ENCODE assay signal across 8 cellular contexts in the genomic region with DNA sequence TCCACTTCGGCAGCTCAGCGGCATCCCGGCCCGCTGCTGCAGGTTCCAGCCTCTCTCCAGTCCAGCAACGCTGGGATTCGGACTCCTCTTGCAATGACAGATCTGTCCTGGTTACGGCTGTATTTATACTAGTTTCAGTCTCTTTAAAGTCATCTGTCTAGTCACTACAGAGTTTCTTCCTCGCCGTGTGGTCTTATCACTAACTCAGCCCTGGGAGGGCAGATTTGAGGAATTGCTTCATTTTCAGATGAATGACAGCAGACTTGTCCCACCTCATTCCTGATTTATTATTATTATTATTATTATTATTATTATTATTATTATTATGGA. TPM values are rescaled to one million over a fixed set of nuclear protein-coding genes. Genes with fewer than 3 reads are reported as not detected.
DNase-seq lines count a peak whose midpoint lies in the region; ATAC-seq and TF ChIP-seq lines count a peak whose summit lies in the region.

No MANE protein-coding gene starts in this region.

- no peaks in the 10 kb centered on the region for H3K36me3 Mint-ChIP-seq in nephron (ENCODE audit: low read depth)

- no peak overlapping the region for H4K5ac ChIP-seq in IMR-90 (ENCODE audit: low read depth, low read length)

- no peak overlapping the region for H3K18ac ChIP-seq in IMR-90 (ENCODE audit: low read depth, low read length)

- TF ChIP-seq RAD21 in IMR-90 (IDR thresholded peaks at IDR 0.05; ENCODE audit: low read length), result no peak

- BruUV-seq in IMR-90 (replicated peaks; lab: Mats Ljungman, UMichigan), result no TSS peak

- H4K8ac ChIP-seq in IMR-90 (ENCODE audit: low read depth in 2 of 2, low read length in 2 of 2), result no peak overlapping the region

- in situ Hi-C loops in IMR-90 (cut with MboI; ENCODE audit: low sequenced_read_pairs), result loop anchor here (25.0 kb wide), 1 partner anchor 375 kb away; no protein-coding TSS in a partner anchor

- H3K4me1 ChIP-seq in BLaER1 treated with 17β-estradiol and CSF1 and Interleukin-3, amounts not matched to agents 10 nM and 100 nM, result peaks cover 18 to 28% (median 19%) of the 10 kb centered on the region in 10 experiments
- H3K4me1 ChIP-seq in IMR-90 (ENCODE audit: control insufficient read depth, insufficient read depth, low read length), result no peaks in the 10 kb centered on the region

- peak overlapping the region; percentile 90 to 94 (median 91) for H3K4me3 Mint-ChIP-seq in nephron

- peak overlapping the region; percentile 95 to 98 (median 98) for H3K4me2 ChIP-seq in BLaER1 treated with 17β-estradiol and CSF1 and Interleukin-3, amounts not matched to agents 10 nM and 100 nM
- peak overlapping the region; percentile 98 for H3K4me2 ChIP-seq in IMR-90 (ENCODE audit: low read depth, low read length)

- H2BK20ac ChIP-seq in IMR-90 (ENCODE audit: low read depth, low read length), result no peak overlapping the region

- no peak overlapping the region for H3K9ac ChIP-seq in BLaER1 treated with 17β-estradiol and CSF1 and Interleukin-3, amounts not matched to agents 10 nM and 100 nM
- H3K9ac ChIP-seq in IMR-90 (ENCODE audit: low read depth, low read length), result peak overlapping the region; percentile 45

- TF ChIP-seq CTCF in IMR-90 (conservative IDR thresholded peaks at IDR 0.05; ENCODE audit: low read depth, low read length), result no peak
- no peak for TF ChIP-seq CTCF in dorsolateral prefrontal cortex (IDR thresholded peaks at IDR 0.05 in 54 of 56, conservative IDR thresholded peaks at IDR 0.05 in 2 of 56; ENCODE audit: low read depth in 1 of 56, partially characterized antibody in 56 of 56)
- no peak for TF ChIP-seq CTCF in nephron (IDR thresholded peaks at IDR 0.05; ENCODE audit: unreplicated experiment in 3 of 3)

- H3K56ac ChIP-seq in IMR-90 (ENCODE audit: extremely low read depth, insufficient read depth, low read length), result no peak overlapping the region

- CTCF ChIA-PET in IMR-90 (lab: Yijun Ruan, JAX), result no interaction called here

- no peak overlapping the region for H2BK120ac ChIP-seq in IMR-90 (ENCODE audit: low read depth, low read length)

- DNase-seq in IMR-90, result peak; percentile 19
- no peak for DNase-seq in dorsolateral prefrontal cortex
- no peak for DNase-seq in stimulated activated CD8-positive, alpha-beta memory T cell treated with anti-CD3 and anti-CD28 coated beads, Interleukin-4, amount 100 ng/mL, for 48 hours
- no peak for DNase-seq in SHP77 treated with DMSO at 0.1 percent for 48 hours (lab: John Stamatoyannopoulos, UW)
- no peak for DNase-seq in NCI-H1694 (lab: John Stamatoyannopoulos, UW)
- DNase-seq in NCI-H748 (lab: John Stamatoyannopoulos, UW; ENCODE audit: unreplicated experiment), result no peak

- peaks cover 29% of the 10 kb centered on the region for H3K4me1 Mint-ChIP-seq in nephron

- no peak overlapping the region for H2AK5ac ChIP-seq in IMR-90 (ENCODE audit: low read depth, low read length)

- peaks cover 0 to 38% (median 20%) of the 10 kb centered on the region in 11 experiments; a peak in 19 of 22 replicates for H4K20me1 ChIP-seq in BLaER1 treated with 17β-estradiol and CSF1 and Interleukin-3, amounts not matched to agents 10 nM and 100 nM
- H4K20me1 ChIP-seq in IMR-90 (ENCODE audit: insufficient read depth, low read length), result peaks cover 15% of the 10 kb centered on the region; the same call in 1 of the 2 replicates

- H2AK9ac ChIP-seq in IMR-90 (replicated peaks; ENCODE audit: low read depth, low read length, poor library complexity), result no peak overlapping the region

- no peaks in the 10 kb centered on the region for H3K9me3 ChIP-seq in BLaER1 treated with 17β-estradiol and CSF1 and Interleukin-3, amounts not matched to agents 10 nM and 100 nM (replicated peaks in 1 of 11)
- H3K9me3 ChIP-seq in IMR-90 (ENCODE audit: control insufficient read depth, insufficient read depth, low read length), result no peaks in the 10 kb centered on the region

- no peaks in the 10 kb centered on the region for H3K36me3 ChIP-seq in BLaER1 treated with 17β-estradiol and CSF1 and Interleukin-3, amounts not matched to agents 10 nM and 100 nM
- no peaks in the 10 kb centered on the region for H3K36me3 ChIP-seq in IMR-90 (ENCODE audit: control insufficient read depth, insufficient read depth, low read length)

- H3K9me3 Mint-ChIP-seq in nephron, result no peaks in the 10 kb centered on the region

- no peak overlapping the region for H2BK5ac ChIP-seq in IMR-90 (ENCODE audit: low read depth, low read length, poor library complexity, severe bottlenecking)

- no peak overlapping the region for H4K91ac ChIP-seq in IMR-90 (ENCODE audit: insufficient read depth, low read depth, low read length)

- dilution Hi-C loops in IMR-90 (cut with HindIII; ENCODE audit: low sequenced_read_pairs, unreplicated experiment), result no loop called here

- H2AFZ ChIP-seq in IMR-90 (replicated peaks; ENCODE audit: low read length, poor library complexity), result peak overlapping the region; percentile 91

- no peaks in the 10 kb centered on the region for H3K9me1 ChIP-seq in IMR-90 (ENCODE audit: insufficient read depth, low read length)

- POLR2A ChIA-PET in IMR-90 (lab: Charles Lee; ENCODE audit: unreplicated experiment), result no interaction called here

- peaks cover 17 to 24% of the 10 kb centered on the region in 2 experiments for H3K79me1 ChIP-seq in IMR-90 (ENCODE audit: low read depth in 1 of 2, low read length in 2 of 2)

- H3K4me3 ChIP-seq in BLaER1 treated with 17β-estradiol and CSF1 and Interleukin-3, amounts not matched to agents 10 nM and 100 nM, result peak overlapping the region; percentile 60 to 76 (median 65); a peak in 10 of 20 replicates
- H3K4me3 ChIP-seq in IMR-90 (ENCODE audit: insufficient read depth, low read depth, low read length) (peak overlapping the region; percentile 88), dorsolateral prefrontal cortex (peak overlapping the region; percentile 49 to 81 (median 69))

- peak overlapping the region; percentile 33; the same call in 1 of the 2 replicates for H3K23ac ChIP-seq in IMR-90 (ENCODE audit: low read depth, low read length)

- no peak for TF ChIP-seq POLR2A in IMR-90 (IDR thresholded peaks at IDR 0.05; ENCODE audit: low read depth, low read length)

- peaks cover 76 to 91% (median 86%) of the 10 kb centered on the region in 11 experiments for H3K27me3 ChIP-seq in BLaER1 treated with 17β-estradiol and CSF1 and Interleukin-3, amounts not matched to agents 10 nM and 100 nM
- no peaks in the 10 kb centered on the region for H3K27me3 ChIP-seq in IMR-90 (ENCODE audit: control insufficient read depth, insufficient read depth, low read length)
- peaks cover 0 to 46% (median 6%) of the 10 kb centered on the region in 45 donors for H3K27me3 ChIP-seq in dorsolateral prefrontal cortex

- no peak overlapping the region for H2BK15ac ChIP-seq in IMR-90 (ENCODE audit: low read depth, low read length)

- peak overlapping the region in 1 of 3 experiments; percentile 23 for H3K27ac Mint-ChIP-seq in nephron

- no peak overlapping the region for H3K27ac ChIP-seq in BLaER1 treated with 17β-estradiol and CSF1 and Interleukin-3, amounts not matched to agents 10 nM and 100 nM
- H3K27ac ChIP-seq in IMR-90 (ENCODE audit: insufficient read depth, low read length), result no peak overlapping the region; the same call in 1 of the 2 replicates
- H3K27ac ChIP-seq in dorsolateral prefrontal cortex, result peak overlapping the region in 32 of 59 donors; percentile 1 to 91 (median 72)

- H3K27me3 Mint-ChIP-seq in nephron (ENCODE audit: low read depth), result peaks cover 72% of the 10 kb centered on the region

- H3K4ac ChIP-seq in IMR-90 (ENCODE audit: low read depth, low read length), result no peak overlapping the region

- H3K14ac ChIP-seq in IMR-90 (replicated peaks; ENCODE audit: low read depth, low read length), result no peak overlapping the region

- WGBS in IMR-90 (ENCODE audit: extremely low coverage in 2 of 2, insufficient read length in 1 of 2), 2 experiments, result no CpG with 5 or more reads among the region's 9 CpGs

- no peak for ATAC-seq in IMR-90 (ENCODE audit: low read depth)

- intact Hi-C loops in IMR-90 (cut with micrococcal nuclease), result loop anchor here (2.0 to 5.0 kb wide), 4 partner anchors 18 to 375 kb away; no protein-coding TSS in a partner anchor
- intact Hi-C loops in dorsolateral prefrontal cortex (cut with DNase I), result loop anchor here in 1 of 2 donors (10.0 kb wide), 1 partner anchor 178 kb away; no protein-coding TSS in a partner anchor

TF ChIP-seq in IMR-90, 13 proteins besides CTCF, POLR2A, EP300 and RAD21:
- TF ChIP-seq, protein P1, sequence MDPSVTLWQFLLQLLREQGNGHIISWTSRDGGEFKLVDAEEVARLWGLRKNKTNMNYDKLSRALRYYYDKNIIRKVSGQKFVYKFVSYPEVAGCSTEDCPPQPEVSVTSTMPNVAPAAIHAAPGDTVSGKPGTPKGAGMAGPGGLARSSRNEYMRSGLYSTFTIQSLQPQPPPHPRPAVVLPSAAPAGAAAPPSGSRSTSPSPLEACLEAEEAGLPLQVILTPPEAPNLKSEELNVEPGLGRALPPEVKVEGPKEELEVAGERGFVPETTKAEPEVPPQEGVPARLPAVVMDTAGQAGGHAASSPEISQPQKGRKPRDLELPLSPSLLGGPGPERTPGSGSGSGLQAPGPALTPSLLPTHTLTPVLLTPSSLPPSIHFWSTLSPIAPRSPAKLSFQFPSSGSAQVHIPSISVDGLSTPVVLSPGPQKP (IDR thresholded peaks at IDR 0.05; ENCODE audit: borderline replicate concordance, low read depth, low read length), result no peak

RNA-seq across cellular contexts. Expression of a gene that starts 2.2 kb away (rescaled TPM):
- total RNA-seq in IMR-90 (2012; rRNA removed) (2.0 and 2.5 TPM in 2 replicates), dorsolateral prefrontal cortex (10 to 100 TPM in 119 of 120 experiments, 1 to 10 TPM in 1; 6.7 to 37.3 (median 23.6) TPM)
- 7.9 and 8.0 TPM in 2 replicates for polyA plus RNA-seq in IMR-90 (2012; rRNA removed)
- polyA plus RNA-seq in IMR-90 (2012; cell fraction: cytosol; rRNA removed), result 3.8 and 7.2 TPM in 2 replicates
- polyA plus RNA-seq in IMR-90 (2012; cell fraction: nucleus; rRNA removed; ENCODE audit: low replicate concordance), result 41.4 and 50.7 TPM in 2 replicates

Comparison
In these comparisons a context has a peak if more than half of its experiments do, and no peak if none do; other contexts are left out.
1. H3K27ac ChIP-seq: peak in dorsolateral prefrontal cortex (32 of 59); none in BLaER1 treated with 17β-estradiol and CSF1 and Interleukin-3, amounts not matched to agents 10 nM and 100 nM (0 of 11) and IMR-90 (single experiment).
2. Peak in every context shown above with its lines, with median percentiles within 50 percentile points of each other: H3K4me3 ChIP-seq.